Comparison of ENCODE assay signal across 26 cellular contexts in the genomic region with DNA sequence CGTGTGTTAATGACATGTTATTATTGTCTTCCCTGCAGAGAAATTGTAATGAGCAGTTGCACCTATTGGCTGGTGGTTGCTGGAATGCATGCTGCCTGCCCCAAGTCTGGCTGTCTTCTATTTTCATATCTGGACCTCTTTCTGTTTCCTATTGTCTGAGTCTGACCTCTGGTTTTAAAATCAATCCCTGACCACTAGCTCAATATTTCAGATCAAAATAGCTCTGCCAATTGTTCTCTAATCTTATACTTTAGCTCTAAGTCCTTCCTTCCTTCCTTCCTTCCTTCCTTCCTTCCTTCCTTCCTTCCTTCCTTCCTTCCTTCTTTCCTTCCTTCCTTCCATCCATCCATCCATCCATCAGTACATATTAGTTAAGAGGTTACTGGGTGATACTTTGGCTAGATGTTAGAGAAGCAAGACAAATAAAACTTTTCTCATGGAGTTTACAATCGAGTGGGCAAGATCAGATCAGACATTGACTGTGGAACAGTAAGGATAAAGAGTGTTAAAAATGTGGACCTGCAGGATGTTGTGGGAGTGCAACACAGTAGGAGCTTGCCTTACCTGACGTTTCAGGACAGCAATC.
"Had no signal": no experiment of that assay in that cellular context is flagged by ENCODE, and none has a peak within 500 bp of the region (broad histone marks: within the 10 kb centered on the region; RNA-seq: fewer than 3 reads in every experiment).

No MANE protein-coding gene starts in this region.

- DNase-seq: colonic mucosa; effector memory CD4-positive, alpha-beta T cell; foreskin melanocyte; glutamatergic neuron; heart right ventricle; hippocampal formation; left cardiac atrium; left lung; mesenchymal stem cell; midbrain; naive thymus-derived CD4-positive, alpha-beta T cell; nephron progenitor cell; nucleus accumbens; sigmoid colon; stimulated activated CD4-positive, alpha-beta T cell treated with anti-CD3 and anti-CD28 coated beads, Interleukin-2, amount 100 ng/mL, for 24 hours; stimulated activated CD4-positive, alpha-beta T cell treated with anti-CD3 and anti-CD28 coated beads, Interleukin-4, amount 100 ng/mL, for 24 hours; stimulated activated naive CD8-positive, alpha-beta T cell treated with anti-CD3 and anti-CD28 coated beads, Interleukin-15, Interleukin-2, amounts not matched to agents 100 U/mL and 50 U/mL, for 24 hours; substantia nigra; testis; tibial artery had no signal

- H3K27ac ChIP-seq: colonic mucosa, esophagus muscularis mucosa, heart right ventricle, left lung, prostate gland, right atrium auricular region, sigmoid colon, testis, tibial artery had no signal

- H3K27me3 Mint-ChIP-seq: dendritic cell treated with granulocyte-macrophage colony-stimulating factor and Interleukin-4, amounts not matched to agents 40 ng/mL and 50 ng/mL, for 4 days; naive thymus-derived CD4-positive, alpha-beta T cell; stimulated activated memory B cell treated with anti-CD40 and anti-IgM and Interleukin-4, amounts not matched to agents 10 μg/mL and 1 μg/mL and 100 μg/mL, for 72 hours had no signal

- H3K9me3 Mint-ChIP-seq: nephron progenitor cell, type B pancreatic cell had no signal

- H3K4me1 ChIP-seq: colonic mucosa, esophagus muscularis mucosa, heart right ventricle, left lung, prostate gland, right atrium auricular region, sigmoid colon, testis, tibial artery had no signal

- H3K4me3 Mint-ChIP-seq: dendritic cell treated with granulocyte-macrophage colony-stimulating factor and Interleukin-4, amounts not matched to agents 40 ng/mL and 50 ng/mL, for 4 days; nephron progenitor cell; stimulated activated memory B cell treated with anti-CD40 and anti-IgM and Interleukin-4, amounts not matched to agents 10 μg/mL and 1 μg/mL and 100 μg/mL, for 72 hours; type B pancreatic cell had no signal

- H3K36me3 ChIP-seq: colonic mucosa, esophagus muscularis mucosa, heart right ventricle, left lung, prostate gland, right atrium auricular region, sigmoid colon, tibial artery had no signal

- H3K9me3 ChIP-seq: colonic mucosa, esophagus muscularis mucosa, left lung, prostate gland, right atrium auricular region, sigmoid colon, testis, tibial artery had no signal

- H3K4me1 Mint-ChIP-seq: nephron progenitor cell; stimulated activated memory B cell treated with anti-CD40 and anti-IgM and Interleukin-4, amounts not matched to agents 10 μg/mL and 1 μg/mL and 100 μg/mL, for 72 hours had no signal

- ATAC-seq: heart right ventricle; left cardiac atrium; naive thymus-derived CD4-positive, alpha-beta T cell; stimulated activated memory B cell treated with anti-CD40 and anti-IgM and Interleukin-4, amounts not matched to agents 10 μg/mL and 1 μg/mL and 100 μg/mL, for 72 hours; stimulated activated naive CD8-positive, alpha-beta T cell treated with anti-CD3 and anti-CD28 coated beads, Interleukin-15, Interleukin-2, amounts not matched to agents 100 U/mL and 50 U/mL, for 24 hours had no signal

- H3K27me3 ChIP-seq: colonic mucosa, esophagus muscularis mucosa, heart right ventricle, left lung, right atrium auricular region, sigmoid colon, testis, tibial artery had no signal

- H3K36me3 Mint-ChIP-seq: stimulated activated memory B cell treated with anti-CD40 and anti-IgM and Interleukin-4, amounts not matched to agents 10 μg/mL and 1 μg/mL and 100 μg/mL, for 72 hours; type B pancreatic cell had no signal

- H3K4me3 ChIP-seq: colonic mucosa, esophagus muscularis mucosa, heart right ventricle, left lung, prostate gland, right atrium auricular region, sigmoid colon, testis, tibial artery had no signal
